In genomic region chr1:248825573-248825908, GRCh38 we compare ENCODE assay signal across 8 cellular contexts. TPM values are rescaled to one million over a fixed set of nuclear protein-coding genes. Genes with fewer than 3 reads are reported as not detected.
DNase-seq lines count a peak whose midpoint lies in the region; ATAC-seq and TF ChIP-seq lines count a peak whose summit lies in the region.

No MANE protein-coding gene starts in this region.

- no peak for TF ChIP-seq CTCF in activated CD8-positive, alpha-beta T cell treated with anti-CD3 and anti-CD28 coated beads for 36 hours (IDR thresholded peaks at IDR 0.05)

- CTCF ChIA-PET in activated CD8-positive, alpha-beta T cell treated with anti-CD3 and anti-CD28 coated beads for 36 hours (lab: Charles Lee), result interaction anchor here (0.7 to 4.8 kb wide), 14 partner anchors 12 to 204 kb away, joined by 3 to 56 read pairs (median 4); partner anchors contain the start of genes ZNF672 and ZNF692

- intact Hi-C loops in activated CD8-positive, alpha-beta T cell treated with anti-CD3 and anti-CD28 coated beads for 36 hours (cut with micrococcal nuclease), result no loop called here

- peak overlapping the region; percentile 100 for H3K27ac Mint-ChIP-seq in activated CD8-positive, alpha-beta T cell treated with anti-CD3 and anti-CD28 coated beads for 36 hours
- peak overlapping the region; percentile 99 for H3K27ac Mint-ChIP-seq in stimulated activated naive CD8-positive, alpha-beta T cell treated with anti-CD3 and anti-CD28 coated beads, Interleukin-15, amount 100 ng/mL, for 72 hours

- no peaks in the 10 kb centered on the region for H3K9me3 Mint-ChIP-seq in activated CD8-positive, alpha-beta T cell treated with anti-CD3 and anti-CD28 coated beads for 36 hours
- H3K9me3 Mint-ChIP-seq in stimulated activated naive CD8-positive, alpha-beta T cell treated with anti-CD3 and anti-CD28 coated beads, Interleukin-15, amount 100 ng/mL, for 72 hours, result no peaks in the 10 kb centered on the region

- H3K36me3 Mint-ChIP-seq in activated CD8-positive, alpha-beta T cell treated with anti-CD3 and anti-CD28 coated beads for 36 hours (ENCODE audit: low read depth), result peaks cover 12% of the 10 kb centered on the region

- peak; percentile 8 for ATAC-seq in HG02852 (IDR thresholded peaks at IDR 0.05; ENCODE audit: unreplicated experiment)
- peak; percentile 4 for ATAC-seq in activated CD8-positive, alpha-beta T cell treated with anti-CD3 and anti-CD28 coated beads for 36 hours
- peak; percentile 3 for ATAC-seq in stimulated activated naive CD8-positive, alpha-beta T cell treated with anti-CD3 and anti-CD28 coated beads, Interleukin-15, amount 100 ng/mL, for 72 hours

- H3K27me3 Mint-ChIP-seq in activated CD8-positive, alpha-beta T cell treated with anti-CD3 and anti-CD28 coated beads for 36 hours, result no peaks in the 10 kb centered on the region
- no peaks in the 10 kb centered on the region for H3K27me3 Mint-ChIP-seq in stimulated activated naive CD8-positive, alpha-beta T cell treated with anti-CD3 and anti-CD28 coated beads, Interleukin-15, amount 100 ng/mL, for 72 hours

- H3K4me1 Mint-ChIP-seq in activated CD8-positive, alpha-beta T cell treated with anti-CD3 and anti-CD28 coated beads for 36 hours (ENCODE audit: low read depth), result peaks cover 52% of the 10 kb centered on the region
- H3K4me1 Mint-ChIP-seq in stimulated activated naive CD8-positive, alpha-beta T cell treated with anti-CD3 and anti-CD28 coated beads, Interleukin-15, amount 100 ng/mL, for 72 hours, result peaks cover 62% of the 10 kb centered on the region

- POLR2A ChIA-PET in activated CD8-positive, alpha-beta T cell treated with anti-CD3 and anti-CD28 coated beads for 36 hours (lab: Charles Lee), result interaction anchor here (1.0 to 4.5 kb wide), 6 partner anchors 8 to 83 kb away, joined by 3 to 45 read pairs (median 4); partner anchors contain the start of genes ZNF672 and ZNF692

- H3K4me3 ChIP-seq in iPS-11a (ENCODE audit: low read depth, low read length), result peak overlapping the region; percentile 74

- no peak for DNase-seq in activated CD8-positive, alpha-beta T cell treated with anti-CD3 and anti-CD28 coated beads for 36 hours
- DNase-seq in stimulated activated naive CD8-positive, alpha-beta T cell treated with anti-CD3 and anti-CD28 coated beads, Interleukin-15, amount 100 ng/mL, for 72 hours, result no peak
- no peak for DNase-seq in T1000 (lab: John Stamatoyannopoulos, UW)
- no peak for DNase-seq in NK-92 treated with Interleukin-12 subunit alpha and Interleukin-12 subunit beta, amount 100 ng/mL, for 24 hours (lab: John Stamatoyannopoulos, UW)
- no peak for DNase-seq in stimulated activated naive CD4-positive, alpha-beta T cell treated with Interleukin-2 at 50 U/mL for 16 hours (lab: John Stamatoyannopoulos, UW)

- peak overlapping the region; percentile 83 for H3K4me3 Mint-ChIP-seq in activated CD8-positive, alpha-beta T cell treated with anti-CD3 and anti-CD28 coated beads for 36 hours
- peak overlapping the region; percentile 79 to 88 for H3K4me3 Mint-ChIP-seq in stimulated activated naive CD8-positive, alpha-beta T cell treated with anti-CD3 and anti-CD28 coated beads, Interleukin-15, amount 100 ng/mL, for 72 hours

- peak; percentile 18 for TF ChIP-seq POLR2A in GM18526 (IDR thresholded peaks at IDR 0.05; ENCODE audit: extremely low read depth, insufficient read length)

RNA-seq across cellular contexts. Expression of gene SH3BP5L, which starts 0.2 kb away (rescaled TPM):
- 10 to 100 TPM; 16.2 to 18.3 TPM for total RNA-seq in activated CD8-positive, alpha-beta T cell treated with anti-CD3 and anti-CD28 coated beads for 36 hours

RNA-seq across cellular contexts. Expression of gene ZNF672, which starts 12.5 kb away (rescaled TPM):
- total RNA-seq in activated CD8-positive, alpha-beta T cell treated with anti-CD3 and anti-CD28 coated beads for 36 hours, result 10 to 100 TPM; 43.8 to 45.1 TPM

RNA-seq across cellular contexts. Expression of gene ZNF692, which starts 33.3 kb away (rescaled TPM):
- 10 to 100 TPM; 80.8 to 85.6 TPM for total RNA-seq in activated CD8-positive, alpha-beta T cell treated with anti-CD3 and anti-CD28 coated beads for 36 hours
